ENCODE assay signal across 6 cellular contexts in the genomic region with DNA sequence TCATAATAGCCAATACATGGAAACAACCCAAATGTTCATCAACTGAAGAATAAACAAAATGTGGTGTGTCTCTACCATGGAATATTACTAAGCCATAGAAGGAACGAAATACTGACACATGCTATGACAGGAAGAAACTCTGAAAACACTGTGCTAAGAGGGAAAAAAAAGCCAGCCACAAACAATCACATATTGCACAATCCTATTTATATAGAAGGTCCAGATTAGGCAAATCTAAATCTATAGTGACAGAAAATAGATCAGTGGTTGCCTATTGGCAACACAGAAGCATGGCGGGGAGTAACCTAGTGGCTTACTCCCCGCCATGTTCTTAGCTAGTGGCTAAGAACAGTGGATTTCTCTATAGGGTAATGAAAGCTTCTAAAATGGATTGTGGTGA.
"Had no signal": no experiment of that assay in that cellular context is flagged by ENCODE, and none has a peak within 500 bp of the region (broad histone marks: within the 10 kb centered on the region; RNA-seq: fewer than 3 reads in every experiment).

No MANE protein-coding gene starts in this region.

- H3K4me2 ChIP-seq: KMS-11 had no signal

- H3K27ac ChIP-seq: HL-60, KMS-11 had no signal

- FAIRE-seq: HTR-8/SVneo had no signal

- H3K9ac ChIP-seq: KMS-11 had no signal

- H3K4me3 Mint-ChIP-seq: IgD-negative memory B cell had no signal

- DNase-seq: KBM-7, KG1 had no signal

- H3K4me1 Mint-ChIP-seq: IgD-negative memory B cell had no signal
